In genomic region chr22:40526960-40527359, GRCh38 we compare ENCODE assay signal across 18 cellular contexts.
DNase-seq lines count a peak whose midpoint lies in the region; ATAC-seq and TF ChIP-seq lines count a peak whose summit lies in the region.
"Had no signal": no experiment of that assay in that cellular context is flagged by ENCODE, and none has a peak within 500 bp of the region (broad histone marks: within the 10 kb centered on the region; RNA-seq: fewer than 3 reads in every experiment).

No MANE protein-coding gene starts in this region.

- no peaks in the 10 kb centered on the region for H3K9me3 Mint-ChIP-seq in CD4-positive, alpha-beta T cell
- H3K9me3 Mint-ChIP-seq: activated CD4-positive, alpha-beta T cell treated with anti-CD3 and anti-CD28 coated beads, Interleukin-2, amount 10 ng/mL, durations not matched to agents 24 days and 14 days; effector memory CD8-positive, alpha-beta T cell; type B pancreatic cell had no signal

- no peak for TF ChIP-seq POLR2A in adrenal gland (IDR thresholded peaks at IDR 0.05)

- CTCF ChIA-PET in CD4-positive, alpha-beta T cell (lab: Charles Lee), result interaction anchor here (0.7 to 0.9 kb wide), 3 partner anchors 15 to 105 kb away, joined by 3 to 4 read pairs (median 3); no protein-coding TSS in a partner anchor
- CTCF ChIA-PET in HEK293 (lab: Yijun Ruan, JAX), result interaction anchor here (0.6 to 4.4 kb wide), 12 partner anchors 9 to 372 kb away, joined by 3 to 90 read pairs (median 4); no protein-coding TSS in a partner anchor

- no peak for ATAC-seq in CD4-positive, alpha-beta T cell (ENCODE audit: poor library complexity)
- ATAC-seq: effector memory CD8-positive, alpha-beta T cell had no signal

- H3K27me3 Mint-ChIP-seq in CD4-positive, alpha-beta T cell, result no peaks in the 10 kb centered on the region
- H3K27me3 Mint-ChIP-seq: activated CD4-positive, alpha-beta T cell treated with anti-CD3 and anti-CD28 coated beads, Interleukin-2, amount 10 ng/mL, durations not matched to agents 24 days and 14 days; effector memory CD8-positive, alpha-beta T cell; type B pancreatic cell had no signal

- H3K4me3 ChIP-seq in HEK293 (ENCODE audit: low read depth, low read length) (no peak overlapping the region), adrenal gland (no peak overlapping the region), osteoblast (ENCODE audit: insufficient read depth, low read length) (no peak overlapping the region)

- no peak for DNase-seq in CD4-positive, alpha-beta T cell
- DNase-seq in adrenal gland (no peak), osteoblast (ENCODE audit: insufficient read length, low spot score, missing footprints) (no peak), GDM1 (lab: John Stamatoyannopoulos, UW) (no peak), caudate nucleus (lab: John Stamatoyannopoulos, UW) (no peak), HCEC 1CT (no peak)
- DNase-seq: activated CD4-positive, alpha-beta T cell treated with anti-CD3 and anti-CD28 coated beads, Interleukin-2, amount 10 ng/mL, durations not matched to agents 24 days and 14 days; activated gamma-delta T cell treated with Interleukin-2 at 50 U/mL for 16 hours; effector memory CD8-positive, alpha-beta T cell; kidney glomerular epithelial cell; NCI-H1436; NCI-H524; stimulated activated CD4-positive, alpha-beta T cell treated with anti-CD3 and anti-CD28 coated beads, Interleukin-2, amount 100 ng/mL, for 24 hours; stimulated activated naive CD4-positive, alpha-beta T cell treated with Interleukin-2 at 50 U/mL for 16 hours; SW 1271 had no signal

- H3K4me1 Mint-ChIP-seq in CD4-positive, alpha-beta T cell (ENCODE audit: low read depth), result peaks cover 67% of the 10 kb centered on the region

- intact Hi-C loops in CD4-positive, alpha-beta T cell (cut with DNase I, micrococcal nuclease), result loop anchor here in 1 of 2 experiments (10.0 kb wide), 1 partner anchor 48 kb away; no protein-coding TSS in a partner anchor
- intact Hi-C loops in adrenal gland (cut with DNase I), result loop anchor here (5.0 to 10.0 kb wide), 2 partner anchors 115 to 118 kb away; no protein-coding TSS in a partner anchor

- H3K36me3 Mint-ChIP-seq in CD4-positive, alpha-beta T cell (ENCODE audit: low read depth), result peaks cover 6% of the 10 kb centered on the region

- H3K4me2 ChIP-seq in osteoblast (ENCODE audit: insufficient read depth, low read length), result no peak overlapping the region

- H3K27ac ChIP-seq in CD4-positive, alpha-beta T cell (ENCODE audit: low read depth, low read length), result peak overlapping the region; percentile 8
- H3K27ac ChIP-seq in HEK293 (ENCODE audit: extremely low read depth, low read depth, low read length) (no peak overlapping the region), adrenal gland (peak overlapping the region in 3 of 5 donors; percentile 63 to 81 (median 70)), osteoblast (ENCODE audit: low read depth, low read length) (peak overlapping the region; percentile 47), caudate nucleus (ENCODE audit: low read depth, low read length) (no peak overlapping the region)
- H3K27ac ChIP-seq: HL-60 had no signal

- no peaks in the 10 kb centered on the region for H3K9me3 ChIP-seq in CD4-positive, alpha-beta T cell (ENCODE audit: control insufficient read depth, low read length)
- H3K9me3 ChIP-seq in HEK293 (ENCODE audit: control insufficient read depth, insufficient read depth, low read depth, low read length), result no peaks in the 10 kb centered on the region
- H3K9me3 ChIP-seq in adrenal gland (replicated peaks in 1 of 3), result no peaks in the 10 kb centered on the region
- H3K9me3 ChIP-seq in osteoblast (ENCODE audit: low read depth, low read length), result no peaks in the 10 kb centered on the region

- POLR2A ChIA-PET in CD4-positive, alpha-beta T cell (lab: Charles Lee), result interaction anchor here (0.9 to 1.1 kb wide), 2 partner anchors 31 to 110 kb away, joined by 3 read pairs; no protein-coding TSS in a partner anchor
- POLR2A ChIA-PET in HEK293 (lab: Yijun Ruan, JAX), result interaction anchor here (0.6 to 2.3 kb wide), 5 partner anchors 14 to 233 kb away, joined by 3 to 8 read pairs (median 6); partner anchors contain the start of gene MRTFA

- H3K4me1 ChIP-seq in HEK293 (ENCODE audit: control insufficient read depth, insufficient read depth, low read length) (peaks cover 13% of the 10 kb centered on the region), adrenal gland (replicated peaks in 1 of 2) (peaks cover 2 to 7% of the 10 kb centered on the region in 2 donors), osteoblast (ENCODE audit: insufficient read depth, low read length) (peaks cover 27% of the 10 kb centered on the region)

- no peak overlapping the region for H2AFZ ChIP-seq in osteoblast (ENCODE audit: low read length)

- TF ChIP-seq CTCF in CD4-positive, alpha-beta T cell (IDR thresholded peaks at IDR 0.05), result no peak
- no peak for TF ChIP-seq CTCF in HEK293 (tag by site-specific recombination; IDR thresholded peaks at IDR 0.05)
- no peak for TF ChIP-seq CTCF in adrenal gland (IDR thresholded peaks at IDR 0.05)
- no peak for TF ChIP-seq CTCF in osteoblast (IDR thresholded peaks at IDR 0.05; ENCODE audit: extremely low read depth, low read depth, low read length)

- WGBS in adrenal gland, 4 donors, result 93 to 97% (median 95%) methylated on average over 5 of the region's 5 CpGs

- H3K79me2 ChIP-seq in osteoblast (ENCODE audit: insufficient read depth, low read length), result peaks cover 69% of the 10 kb centered on the region

- peak overlapping the region; percentile 43 for H3K27ac Mint-ChIP-seq in CD4-positive, alpha-beta T cell
- H3K27ac Mint-ChIP-seq: type B pancreatic cell had no signal

- H4K20me1 ChIP-seq in osteoblast (ENCODE audit: insufficient read depth, low read length), result peaks cover 4% of the 10 kb centered on the region

- no peak overlapping the region for H3K4me3 Mint-ChIP-seq in CD4-positive, alpha-beta T cell
- H3K4me3 Mint-ChIP-seq: activated CD4-positive, alpha-beta T cell treated with anti-CD3 and anti-CD28 coated beads, Interleukin-2, amount 10 ng/mL, durations not matched to agents 24 days and 14 days; effector memory CD8-positive, alpha-beta T cell; type B pancreatic cell had no signal

- no peaks in the 10 kb centered on the region for H3K36me3 ChIP-seq in HEK293 (ENCODE audit: control insufficient read depth in 2 of 2, insufficient read depth in 1 of 2, low read length in 2 of 2)
- no peaks in the 10 kb centered on the region for H3K36me3 ChIP-seq in adrenal gland (replicated peaks in 1 of 2)
- H3K36me3 ChIP-seq in osteoblast (ENCODE audit: insufficient read depth, low read length), result no peaks in the 10 kb centered on the region

- no peaks in the 10 kb centered on the region for H3K27me3 ChIP-seq in CD4-positive, alpha-beta T cell (ENCODE audit: control insufficient read depth, insufficient read depth, low read length)
- H3K27me3 ChIP-seq in adrenal gland (no peaks in the 10 kb centered on the region), osteoblast (ENCODE audit: insufficient read depth, low read length) (no peaks in the 10 kb centered on the region)

TF ChIP-seq in HEK293, 187 proteins besides CTCF, POLR2A, EP300 and RAD21:
- TF ChIP-seq BCL11A (tag by site-specific recombination; IDR thresholded peaks at IDR 0.05; ENCODE audit: low read depth) (no peak), ZSCAN4 (tag by site-specific recombination; IDR thresholded peaks at IDR 0.05) (0 out of 2 replicates have a peak, but pooled peaks have one; percentile 25)

Comparison
In these comparisons a context has a peak if more than half of its experiments do, and no peak if none do; other contexts are left out.
1. H3K27ac ChIP-seq: peak in CD4-positive, alpha-beta T cell (single experiment), adrenal gland (3 of 5) and osteoblast (single experiment); none in HEK293 (single experiment) and caudate nucleus (single experiment).